1 cellular context compared by ENCODE assay signal in the genomic region with DNA sequence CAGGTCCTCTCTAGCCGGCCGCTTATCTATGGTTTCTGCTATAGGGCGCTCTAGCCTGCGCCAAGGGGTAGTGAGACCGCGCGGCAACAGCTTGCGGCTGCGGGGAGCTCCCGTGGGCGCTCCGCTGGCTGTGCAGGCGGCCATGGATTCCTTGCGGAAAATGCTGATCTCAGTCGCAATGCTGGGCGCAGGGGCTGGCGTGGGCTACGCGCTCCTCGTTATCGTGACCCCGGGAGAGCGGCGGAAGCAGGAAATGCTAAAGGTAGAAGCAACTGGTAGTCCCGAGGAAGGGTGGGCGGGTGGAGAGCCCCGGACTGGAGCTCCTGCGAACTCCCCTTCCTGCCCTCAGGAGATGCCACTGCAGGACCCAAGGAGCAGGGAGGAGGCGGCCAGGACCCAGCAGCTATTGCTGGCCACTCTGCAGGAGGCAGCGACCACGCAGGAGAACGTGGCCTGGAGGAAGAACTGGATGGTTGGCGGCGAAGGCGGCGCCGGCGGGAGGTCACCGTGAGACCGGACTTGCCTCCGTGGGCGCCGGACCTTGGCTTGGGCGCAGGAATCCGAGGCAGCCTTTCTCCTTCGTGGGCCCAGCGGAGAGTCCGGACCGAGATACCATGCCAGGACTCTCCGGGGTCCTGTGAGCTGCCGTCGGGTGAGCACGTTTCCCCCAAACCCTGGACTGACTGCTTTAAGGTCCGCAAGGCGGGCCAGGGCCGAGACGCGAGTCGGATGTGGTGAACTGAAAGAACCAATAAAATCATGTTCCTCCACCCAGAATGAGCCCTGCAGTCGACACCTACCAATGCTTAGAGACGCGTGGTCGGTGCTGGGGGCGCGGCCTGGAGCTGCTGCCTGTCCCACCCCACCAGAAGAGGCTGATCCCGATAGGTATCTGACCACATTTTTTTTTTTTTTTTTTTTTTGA.
TF ChIP-seq lines count a peak whose summit lies in the region.

A gene (minus strand): TSS at position 664 of the 925 bp plus-strand sequence. CDS start 2,236 bp downstream, outside the sequence.
A gene with protein sequence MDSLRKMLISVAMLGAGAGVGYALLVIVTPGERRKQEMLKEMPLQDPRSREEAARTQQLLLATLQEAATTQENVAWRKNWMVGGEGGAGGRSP (plus strand): TSS at position 70 of the 925 bp plus-strand sequence. CDS start 73 bp downstream, at position 143.

TF ChIP-seq in GM23338, 12 proteins besides CTCF, POLR2A, EP300 and RAD21 (continued from another document):
- TF ChIP-seq POLR2AphosphoS5 (IDR thresholded peaks at IDR 0.05; ENCODE audit: low read depth) (peak; percentile 84), CREB1 (CRISPR knock-in tag; IDR thresholded peaks at IDR 0.05; ENCODE audit: low read depth) (peak; percentile 37; the same call in 1 of the 2 replicates)
- TF ChIP-seq, protein P1, sequence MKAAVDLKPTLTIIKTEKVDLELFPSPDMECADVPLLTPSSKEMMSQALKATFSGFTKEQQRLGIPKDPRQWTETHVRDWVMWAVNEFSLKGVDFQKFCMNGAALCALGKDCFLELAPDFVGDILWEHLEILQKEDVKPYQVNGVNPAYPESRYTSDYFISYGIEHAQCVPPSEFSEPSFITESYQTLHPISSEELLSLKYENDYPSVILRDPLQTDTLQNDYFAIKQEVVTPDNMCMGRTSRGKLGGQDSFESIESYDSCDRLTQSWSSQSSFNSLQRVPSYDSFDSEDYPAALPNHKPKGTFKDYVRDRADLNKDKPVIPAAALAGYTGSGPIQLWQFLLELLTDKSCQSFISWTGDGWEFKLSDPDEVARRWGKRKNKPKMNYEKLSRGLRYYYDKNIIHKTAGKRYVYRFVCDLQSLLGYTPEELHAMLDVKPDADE (IDR thresholded peaks at IDR 0.05), result peak; percentile 84
